ENCODE assay signal across 8 cellular contexts in the genomic region with DNA sequence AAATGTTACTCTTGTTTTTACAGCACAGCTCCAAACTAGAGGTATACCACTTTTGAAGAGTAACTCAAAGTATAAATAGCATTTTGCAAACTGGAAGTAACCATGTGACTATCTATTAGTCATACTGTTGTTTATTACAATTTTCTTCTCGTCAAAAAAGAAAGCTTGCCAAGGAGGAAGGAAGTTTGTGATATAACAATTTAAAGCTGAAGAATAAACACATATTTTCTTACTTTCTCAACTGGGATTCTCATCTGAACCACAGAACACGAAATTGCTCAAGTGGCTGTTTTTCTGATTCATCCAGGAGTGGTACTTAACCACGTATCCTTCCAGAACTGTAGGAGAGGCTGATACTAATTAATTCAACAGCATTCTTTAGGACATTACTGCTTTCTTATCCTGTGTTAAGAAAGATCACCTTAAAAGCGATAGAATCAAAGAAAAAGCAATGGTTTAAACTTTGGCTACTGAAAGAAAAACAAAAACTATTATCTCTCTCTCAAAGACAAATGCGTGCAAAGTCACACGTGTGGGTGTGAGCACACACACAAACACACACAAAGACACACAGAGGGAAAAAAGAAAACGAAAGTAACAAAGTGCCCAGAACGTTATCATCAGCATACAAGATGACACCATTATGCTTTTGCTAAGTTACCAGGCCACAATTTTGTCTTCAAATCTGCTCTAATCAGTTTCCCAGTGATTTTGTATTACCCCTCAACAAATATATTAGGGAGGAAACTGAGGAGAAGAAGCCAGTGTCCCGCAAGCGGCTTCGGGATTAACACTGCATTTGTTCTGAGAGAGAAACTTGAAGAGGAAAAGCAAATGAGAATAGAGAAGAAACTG. TPM values are rescaled to one million over a fixed set of nuclear protein-coding genes. Genes with fewer than 3 reads are reported as not detected.
DNase-seq lines count a peak whose midpoint lies in the region; TF ChIP-seq lines count a peak whose summit lies in the region.

Gene CLEC2B (minus strand): TSS at position 48 of the 855 bp plus-strand sequence.

- peak; percentile 80 for DNase-seq in activated CD4-positive, alpha-beta T cell treated with anti-CD3 and anti-CD28 coated beads, Interleukin-2, amount 10 ng/mL, durations not matched to agents 24 days and 14 days
- DNase-seq in activated CD4-positive, alpha-beta T cell treated with anti-CD3 and anti-CD28 coated beads for 48 hours = no peak
- DNase-seq in HS-5 (ENCODE audit: low read depth) = peak; percentile 95
- DNase-seq in activated CD4-positive, alpha-beta memory T cell treated with anti-CD3 and anti-CD28 coated beads, Interleukin-2, amount 10 ng/mL, durations not matched to agents 7 days and 5 days = no peak
- DNase-seq in fibroblast of pulmonary artery (ENCODE audit: low read depth) = peak; percentile 93
- DNase-seq in pons (ENCODE audit: low spot score) = peak; percentile 62
- DNase-seq in cerebellum (ENCODE audit: low spot score) = no peak
- DNase-seq in stimulated activated naive CD4-positive, alpha-beta T cell treated with Interleukin-2 at 50 U/mL for 16 hours (lab: John Stamatoyannopoulos, UW) = no peak

- H3K4me1 Mint-ChIP-seq in activated CD4-positive, alpha-beta T cell treated with anti-CD3 and anti-CD28 coated beads, Interleukin-2, amount 10 ng/mL, durations not matched to agents 24 days and 14 days = peaks cover 28% of the 10 kb centered on the region
- peaks cover 19% of the 10 kb centered on the region for H3K4me1 Mint-ChIP-seq in activated CD4-positive, alpha-beta memory T cell treated with anti-CD3 and anti-CD28 coated beads, Interleukin-2, amount 10 ng/mL, durations not matched to agents 7 days and 5 days

- H3K27me3 Mint-ChIP-seq in activated CD4-positive, alpha-beta T cell treated with anti-CD3 and anti-CD28 coated beads, Interleukin-2, amount 10 ng/mL, durations not matched to agents 24 days and 14 days = no peaks in the 10 kb centered on the region
- H3K27me3 Mint-ChIP-seq in activated CD4-positive, alpha-beta memory T cell treated with anti-CD3 and anti-CD28 coated beads, Interleukin-2, amount 10 ng/mL, durations not matched to agents 7 days and 5 days = no peaks in the 10 kb centered on the region

- peak within 1 kb of the TSS; percentile 54 for H3K4me3 ChIP-seq in fibroblast of pulmonary artery (replicated peaks; ENCODE audit: low read depth, low read length)

- peak within 1 kb of the TSS; percentile 93 for H3K27ac Mint-ChIP-seq in activated CD4-positive, alpha-beta T cell treated with anti-CD3 and anti-CD28 coated beads, Interleukin-2, amount 10 ng/mL, durations not matched to agents 24 days and 14 days
- peak within 1 kb of the TSS; percentile 92 for H3K27ac Mint-ChIP-seq in activated CD4-positive, alpha-beta memory T cell treated with anti-CD3 and anti-CD28 coated beads, Interleukin-2, amount 10 ng/mL, durations not matched to agents 7 days and 5 days

- CTCF ChIA-PET in activated CD4-positive, alpha-beta memory T cell treated with anti-CD3 and anti-CD28 coated beads, Interleukin-2, amount 10 ng/mL, durations not matched to agents 7 days and 5 days (lab: Charles Lee) = interaction anchor here (1.0 to 4.1 kb wide), 5 partner anchors 37 to 127 kb away, joined by 3 to 34 read pairs (median 9); no protein-coding TSS in a partner anchor

- no peak for TF ChIP-seq CTCF in fibroblast of pulmonary artery (IDR thresholded peaks at IDR 0.05; ENCODE audit: low read length, missing control alignments)

- POLR2A ChIA-PET in activated CD4-positive, alpha-beta memory T cell treated with anti-CD3 and anti-CD28 coated beads, Interleukin-2, amount 10 ng/mL, durations not matched to agents 7 days and 5 days (lab: Charles Lee) = interaction anchor here (0.6 to 6.6 kb wide), 19 partner anchors 12 to 339 kb away, joined by 3 to 298 read pairs (median 7); partner anchors contain the start of genes CD69, CLEC12B and CLEC2D

- H3K36me3 Mint-ChIP-seq in activated CD4-positive, alpha-beta T cell treated with anti-CD3 and anti-CD28 coated beads, Interleukin-2, amount 10 ng/mL, durations not matched to agents 24 days and 14 days (ENCODE audit: low read depth) = peaks cover 4% of the 10 kb centered on the region
- H3K36me3 Mint-ChIP-seq in activated CD4-positive, alpha-beta memory T cell treated with anti-CD3 and anti-CD28 coated beads, Interleukin-2, amount 10 ng/mL, durations not matched to agents 7 days and 5 days (ENCODE audit: low read depth) = peaks cover 22% of the 10 kb centered on the region

- intact Hi-C loops in activated CD4-positive, alpha-beta T cell treated with anti-CD3 and anti-CD28 coated beads, Interleukin-2, amount 10 ng/mL, durations not matched to agents 24 days and 14 days (cut with micrococcal nuclease) = loop anchor here (1.0 to 10.0 kb wide), 11 partner anchors 38 to 845 kb away; partner anchors contain the start of genes GABARAPL1 and MAGOHB

- H3K4me3 Mint-ChIP-seq in activated CD4-positive, alpha-beta T cell treated with anti-CD3 and anti-CD28 coated beads, Interleukin-2, amount 10 ng/mL, durations not matched to agents 24 days and 14 days = peak within 1 kb of the TSS; percentile 92
- peak within 1 kb of the TSS; percentile 85 for H3K4me3 Mint-ChIP-seq in activated CD4-positive, alpha-beta memory T cell treated with anti-CD3 and anti-CD28 coated beads, Interleukin-2, amount 10 ng/mL, durations not matched to agents 7 days and 5 days

- H3K9me3 Mint-ChIP-seq in activated CD4-positive, alpha-beta T cell treated with anti-CD3 and anti-CD28 coated beads, Interleukin-2, amount 10 ng/mL, durations not matched to agents 24 days and 14 days = no peaks in the 10 kb centered on the region
- no peaks in the 10 kb centered on the region for H3K9me3 Mint-ChIP-seq in activated CD4-positive, alpha-beta memory T cell treated with anti-CD3 and anti-CD28 coated beads, Interleukin-2, amount 10 ng/mL, durations not matched to agents 7 days and 5 days

RNA-seq across cellular contexts. Expression of gene CLEC2B, which starts in this region (rescaled TPM):
- 13.0 and 13.1 TPM in 2 replicates for total RNA-seq in activated CD4-positive, alpha-beta T cell treated with anti-CD3 and anti-CD28 coated beads, Interleukin-2, amount 10 ng/mL, durations not matched to agents 24 days and 14 days
- 10 to 100 TPM; 79.6 to 79.7 TPM for total RNA-seq in activated CD4-positive, alpha-beta memory T cell treated with anti-CD3 and anti-CD28 coated beads, Interleukin-2, amount 10 ng/mL, durations not matched to agents 7 days and 5 days
- total RNA-seq in cerebellum = 3.7 TPM

Comparison
In these comparisons a context has a peak if more than half of its experiments do, and no peak if none do; other contexts are left out.
1. DNase-seq: peak in activated CD4-positive, alpha-beta T cell treated with anti-CD3 and anti-CD28 coated beads, Interleukin-2, amount 10 ng/mL, durations not matched to agents 24 days and 14 days (single experiment), HS-5 (single experiment), fibroblast of pulmonary artery (single experiment) and pons (single experiment); none in activated CD4-positive, alpha-beta T cell treated with anti-CD3 and anti-CD28 coated beads for 48 hours (single experiment), activated CD4-positive, alpha-beta memory T cell treated with anti-CD3 and anti-CD28 coated beads, Interleukin-2, amount 10 ng/mL, durations not matched to agents 7 days and 5 days (single experiment), cerebellum (single experiment) and stimulated activated naive CD4-positive, alpha-beta T cell treated with Interleukin-2 at 50 U/mL for 16 hours (single experiment).